8 cellular contexts compared by ENCODE assay signal in the genomic region with DNA sequence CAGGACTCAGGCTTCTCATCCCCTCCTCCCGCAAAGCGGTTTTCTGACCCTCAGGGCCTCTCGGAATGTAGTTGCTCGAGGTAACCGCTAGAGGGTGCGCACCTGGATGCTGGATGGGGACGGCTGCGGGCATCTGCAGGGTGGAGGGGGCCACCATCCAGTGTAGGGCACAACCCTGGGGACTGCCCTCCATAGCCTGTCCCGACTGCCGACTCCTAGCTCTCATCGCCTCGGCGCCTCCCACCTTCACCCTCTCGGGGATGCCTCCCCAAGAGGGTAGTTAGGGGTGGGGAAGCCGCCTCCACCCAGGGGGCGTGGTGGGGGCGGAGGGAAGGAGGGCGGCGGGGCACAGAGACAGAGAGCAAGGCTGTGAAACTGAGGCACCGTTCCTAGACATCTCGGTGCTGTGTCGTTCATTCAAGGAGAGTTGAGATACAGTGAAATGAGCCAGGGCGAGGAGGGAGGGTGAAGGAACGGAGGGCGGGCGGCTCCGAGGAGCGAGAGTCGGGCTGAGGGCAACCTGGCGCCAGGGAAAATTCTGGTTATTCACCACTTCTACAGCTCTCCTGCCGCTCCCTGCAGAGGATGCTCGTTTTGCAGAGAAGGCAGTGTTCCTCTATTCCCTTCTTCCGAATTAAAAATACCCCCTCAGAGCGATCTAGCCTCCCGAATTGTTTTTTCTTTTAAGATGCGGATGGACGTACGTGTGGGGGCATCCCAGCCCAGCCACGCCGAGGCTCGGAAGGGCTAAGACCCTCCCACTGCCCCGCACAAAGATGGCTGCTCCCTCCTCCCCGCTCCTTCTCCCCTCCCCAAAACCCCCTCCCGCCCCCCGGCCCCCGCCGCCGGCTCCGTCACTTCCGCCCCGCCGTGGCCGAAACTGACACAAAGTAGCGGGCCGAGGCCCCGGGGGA.
DNase-seq lines count a peak whose midpoint lies in the region; ATAC-seq lines count a peak whose summit lies in the region.

TSS of gene ATP8B2 (plus strand) at position 857 of the 914 bp plus-strand sequence. CDS start 2,617 bp downstream, outside the sequence.

- peak within 1 kb of the TSS; percentile 86 for H3K27ac ChIP-seq in caudate nucleus (ENCODE audit: low read depth, low read length)

- DNase-seq in DMS79 (lab: John Stamatoyannopoulos, UW) (peak; percentile 53), NCI-H2227 (lab: John Stamatoyannopoulos, UW; ENCODE audit: unreplicated experiment) (peak; percentile 92), caudate nucleus (lab: John Stamatoyannopoulos, UW) (peak in 55 of 61 donors; percentile 20 to 82 (median 63)), islet precursor cell (peak; percentile 90)
- peak; percentile 68 for DNase-seq in activated CD4-positive, CD25-positive, alpha-beta regulatory T cell treated with anti-CD3 and anti-CD28 coated beads, Interleukin-2, amount 50 U/mL, for 16 hours (ENCODE audit: low read depth, low spot score)
- DNase-seq in stimulated activated CD4-positive, alpha-beta T cell treated with anti-CD3 and anti-CD28 coated beads, Interleukin-12 subunit alpha, Interleukin-12 subunit beta, amount 100 ng/mL, for 4 hours, result peak; percentile 76

- ATAC-seq in HG02981 (IDR thresholded peaks at IDR 0.05; ENCODE audit: unreplicated experiment) (peak; percentile 46), HG03095 (IDR thresholded peaks at IDR 0.05; ENCODE audit: unreplicated experiment) (no peak)
